In the genomic region with DNA sequence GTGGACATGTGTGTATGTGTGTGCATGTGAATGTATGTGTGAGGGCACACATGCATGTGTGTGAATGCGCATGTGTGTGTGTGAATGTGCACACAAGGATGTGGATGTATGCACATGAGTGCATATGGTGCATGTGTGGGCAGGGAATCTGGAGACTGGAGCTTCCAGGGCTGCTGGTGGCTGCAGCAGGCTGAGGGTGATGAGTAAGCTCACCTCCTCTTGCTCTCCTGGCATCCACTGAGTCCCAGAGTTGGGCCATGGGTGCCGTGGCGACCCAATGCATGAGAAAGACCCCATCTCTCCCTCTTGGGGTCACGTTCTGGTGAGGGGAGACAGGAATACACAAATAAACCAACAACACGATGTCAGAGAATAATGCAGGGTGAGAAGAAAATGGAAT, we compare ENCODE assay signal across 1 cellular context.
TF ChIP-seq lines count a peak whose summit lies in the region.

No MANE protein-coding gene starts in this region.

TF ChIP-seq in HepG2, 621 proteins besides CTCF, POLR2A, EP300 and RAD21 (continued from another document):
- TF ChIP-seq, protein P1, sequence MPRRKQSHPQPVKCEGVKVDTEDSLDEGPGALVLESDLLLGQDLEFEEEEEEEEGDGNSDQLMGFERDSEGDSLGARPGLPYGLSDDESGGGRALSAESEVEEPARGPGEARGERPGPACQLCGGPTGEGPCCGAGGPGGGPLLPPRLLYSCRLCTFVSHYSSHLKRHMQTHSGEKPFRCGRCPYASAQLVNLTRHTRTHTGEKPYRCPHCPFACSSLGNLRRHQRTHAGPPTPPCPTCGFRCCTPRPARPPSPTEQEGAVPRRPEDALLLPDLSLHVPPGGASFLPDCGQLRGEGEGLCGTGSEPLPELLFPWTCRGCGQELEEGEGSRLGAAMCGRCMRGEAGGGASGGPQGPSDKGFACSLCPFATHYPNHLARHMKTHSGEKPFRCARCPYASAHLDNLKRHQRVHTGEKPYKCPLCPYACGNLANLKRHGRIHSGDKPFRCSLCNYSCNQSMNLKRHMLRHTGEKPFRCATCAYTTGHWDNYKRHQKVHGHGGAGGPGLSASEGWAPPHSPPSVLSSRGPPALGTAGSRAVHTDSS (CRISPR knock-in tag; conservative IDR thresholded peaks at IDR 0.05) = no peak
TF ChIP-seq in HepG2: peak in this region for 1.
